Comparison of ENCODE assay signal across 7 cellular contexts in the genomic region with DNA sequence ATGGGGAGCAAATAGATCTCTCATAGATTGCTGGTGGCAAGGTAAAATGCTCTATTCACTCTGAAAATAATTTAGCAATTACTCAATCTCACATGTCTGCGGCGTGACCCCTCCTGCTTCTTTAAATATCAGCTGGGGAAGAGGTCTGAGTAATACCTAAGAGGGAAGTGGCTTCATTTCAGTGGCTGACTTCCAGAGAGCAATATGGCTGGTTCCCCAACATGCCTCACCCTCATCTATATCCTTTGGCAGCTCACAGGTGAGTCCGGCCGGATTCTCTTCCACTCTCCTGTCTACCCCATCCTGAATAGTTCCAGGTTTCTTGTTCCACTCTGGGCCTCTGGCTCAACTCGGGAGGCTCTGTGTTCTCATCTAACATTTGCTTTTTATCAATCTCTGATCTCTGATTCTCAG. TPM values are rescaled to one million over a fixed set of nuclear protein-coding genes. Genes with fewer than 3 reads are reported as not detected.
DNase-seq lines count a peak whose midpoint lies in the region; ATAC-seq and TF ChIP-seq lines count a peak whose summit lies in the region.

A gene with protein sequence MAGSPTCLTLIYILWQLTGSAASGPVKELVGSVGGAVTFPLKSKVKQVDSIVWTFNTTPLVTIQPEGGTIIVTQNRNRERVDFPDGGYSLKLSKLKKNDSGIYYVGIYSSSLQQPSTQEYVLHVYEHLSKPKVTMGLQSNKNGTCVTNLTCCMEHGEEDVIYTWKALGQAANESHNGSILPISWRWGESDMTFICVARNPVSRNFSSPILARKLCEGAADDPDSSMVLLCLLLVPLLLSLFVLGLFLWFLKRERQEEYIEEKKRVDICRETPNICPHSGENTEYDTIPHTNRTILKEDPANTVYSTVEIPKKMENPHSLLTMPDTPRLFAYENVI (plus strand): TSS at position 150 of the 414 bp plus-strand sequence. CDS start 55 bp downstream, at position 205.

- POLR2A ChIA-PET in OCI-LY7 (lab: Charles Lee) = interaction anchor here (1.0 kb wide), 1 partner anchor 17 kb away, joined by 3 read pairs; no protein-coding TSS in a partner anchor

- WGBS in endodermal cell (ENCODE audit: insufficient coverage in 1 of 2, insufficient read length in 1 of 2), 2 experiments = 90 to 96% methylated on average over 4 to 5 of the region's 5 CpGs

- ATAC-seq in GM18868 (IDR thresholded peaks at IDR 0.05; ENCODE audit: unreplicated experiment) (peak; percentile 69), HG02610 (IDR thresholded peaks at IDR 0.05; ENCODE audit: unreplicated experiment) (peak; percentile 58)

- peaks cover 27% of the 10 kb centered on the region for H3K9me3 Mint-ChIP-seq in endodermal cell

- H3K27ac Mint-ChIP-seq in endodermal cell = no peak within 1 kb of the TSS

- DNase-seq in OCI-LY7 (ENCODE audit: low spot score) (no peak), iris pigment epithelial cell (ENCODE audit: low read depth) (peak; percentile 17), substantia nigra (lab: John Stamatoyannopoulos, UW) (no peak), endodermal cell (no peak), NCI-H2227 (lab: John Stamatoyannopoulos, UW; ENCODE audit: unreplicated experiment) (no peak)

- H3K79me2 ChIP-seq in OCI-LY7 (ENCODE audit: insufficient read depth, low read depth, low read length) = no peaks in the 10 kb centered on the region

- H3K9me2 ChIP-seq in OCI-LY7 (ENCODE audit: insufficient read depth, low read length) = no peaks in the 10 kb centered on the region

- no TSS peak for BruUV-seq in OCI-LY7 (replicated peaks; lab: Mats Ljungman, UMichigan)

- no peak within 1 kb of the TSS for H3K4me3 Mint-ChIP-seq in endodermal cell

- CTCF ChIA-PET in OCI-LY7 (lab: Charles Lee; ENCODE audit: unreplicated experiment) = no interaction called here

- H3K9ac ChIP-seq in endodermal cell (ENCODE audit: extremely low read depth, low read length, poor library complexity, severe bottlenecking) = no peak within 1 kb of the TSS

- intact Hi-C loops in OCI-LY7 (cut with micrococcal nuclease; ENCODE audit: unreplicated experiment) = no loop called here

- TF ChIP-seq CTCF in OCI-LY7 (conservative IDR thresholded peaks at IDR 0.05; ENCODE audit: low read length) (no peak), endodermal cell (conservative IDR thresholded peaks at IDR 0.05) (no peak)

- H3K4me1 ChIP-seq in OCI-LY7 (ENCODE audit: insufficient read depth, low read length, poor library complexity, severe bottlenecking) (peaks cover 13% of the 10 kb centered on the region), endodermal cell (ENCODE audit: control insufficient read depth, insufficient read depth, low read length) (no peaks in the 10 kb centered on the region)

- no peaks in the 10 kb centered on the region for H3K36me3 ChIP-seq in OCI-LY7 (ENCODE audit: insufficient read depth, low read length)
- no peaks in the 10 kb centered on the region for H3K36me3 ChIP-seq in endodermal cell (ENCODE audit: control insufficient read depth, insufficient read depth, low read length)

- peaks cover 8% of the 10 kb centered on the region for H3K4me1 Mint-ChIP-seq in endodermal cell

- peaks cover 3% of the 10 kb centered on the region for H3K36me3 Mint-ChIP-seq in endodermal cell (ENCODE audit: low read depth)

- H2AFZ ChIP-seq in OCI-LY7 (ENCODE audit: low read length) = no peak within 1 kb of the TSS

- H3K27me3 ChIP-seq in endodermal cell (ENCODE audit: control insufficient read depth, insufficient read depth, low read length, poor library complexity, severe bottlenecking) = no peaks in the 10 kb centered on the region

- H3K4me2 ChIP-seq in OCI-LY7 (ENCODE audit: low read length) = 0 out of 2 replicates have a peak within 1 kb of the TSS, but pooled peaks have one; percentile 17

- H4K20me1 ChIP-seq in OCI-LY7 (ENCODE audit: insufficient read depth, low read length) = no peaks in the 10 kb centered on the region

- H3K27me3 Mint-ChIP-seq in endodermal cell (ENCODE audit: insufficient read depth) = no peaks in the 10 kb centered on the region

- H3K27ac ChIP-seq in OCI-LY7 (ENCODE audit: low read depth, low read length, poor library complexity, severe bottlenecking) (no peak within 1 kb of the TSS), substantia nigra (ENCODE audit: low read depth, low read length, poor library complexity, severe bottlenecking) (no peak within 1 kb of the TSS), endodermal cell (ENCODE audit: low read depth, low read length) (no peak within 1 kb of the TSS)

- peaks cover 5% of the 10 kb centered on the region; the same call in 1 of the 2 replicates for H3K9me3 ChIP-seq in OCI-LY7 (ENCODE audit: low read length)
- peaks cover 21% of the 10 kb centered on the region for H3K9me3 ChIP-seq in endodermal cell (ENCODE audit: control insufficient read depth, low read length)

- H3K4me3 ChIP-seq in OCI-LY7 (ENCODE audit: low read depth, low read length, poor library complexity, severe bottlenecking) (no peak within 1 kb of the TSS), endodermal cell (ENCODE audit: low read length) (no peak within 1 kb of the TSS)

RNA-seq across cellular contexts. Expression of the gene that starts here (rescaled TPM):
- total RNA-seq in OCI-LY7 (2014; rRNA removed; shearing (Covaris generic)) = not detected in 2 replicates
- total RNA-seq in OCI-LY7 (2022) (not detected in 2 replicates), endodermal cell (not detected)
- polyA plus RNA-seq in endodermal cell (2013, experiment 1 of 2) = not detected
- not detected for polyA plus RNA-seq in endodermal cell (2013, experiment 2 of 2)
